In genomic region chr17:33292184-33292980, GRCh38 we compare ENCODE assay signal across 10 cellular contexts. TPM values are rescaled to one million over a fixed set of nuclear protein-coding genes. Genes with fewer than 3 reads are reported as not detected.
DNase-seq lines count a peak whose midpoint lies in the region; ATAC-seq and TF ChIP-seq lines count a peak whose summit lies in the region.
"Had no signal": no experiment of that assay in that cellular context is flagged by ENCODE, and none has a peak within 500 bp of the region (broad histone marks: within the 10 kb centered on the region; RNA-seq: fewer than 3 reads in every experiment).

No MANE protein-coding gene starts in this region.

- H3K4me2 ChIP-seq in neural cell (ENCODE audit: low read length): peak overlapping the region; percentile 64

- no peaks in the 10 kb centered on the region for H3K9me2 ChIP-seq in neural cell (ENCODE audit: insufficient read depth, low read length)

- TF ChIP-seq EP300 in neural cell (conservative IDR thresholded peaks at IDR 0.05; ENCODE audit: poor library complexity, severe bottlenecking): no peak

- no peaks in the 10 kb centered on the region for H3K79me2 ChIP-seq in neural cell (replicated peaks; ENCODE audit: insufficient read depth, low read length)

- peak overlapping the region; percentile 91 for H3K4me3 ChIP-seq in neural cell (ENCODE audit: low read length)
- H3K4me3 ChIP-seq in SJCRH30: no peak overlapping the region

- H3F3A ChIP-seq in neural cell (ENCODE audit: insufficient read depth, low read length, poor library complexity, severe bottlenecking): no peaks in the 10 kb centered on the region

- H3K27ac Mint-ChIP-seq in effector memory CD8-positive, alpha-beta T cell: no peak overlapping the region

- H3K27ac ChIP-seq in neural cell (ENCODE audit: low read length): peak overlapping the region; percentile 42
- H3K27ac ChIP-seq in SJCRH30: no peak overlapping the region

- peaks cover 47 to 75% of the 10 kb centered on the region in 2 donors for H3K27me3 Mint-ChIP-seq in effector memory CD8-positive, alpha-beta T cell

- peaks cover 5 to 9% of the 10 kb centered on the region in 2 donors for H3K4me1 Mint-ChIP-seq in effector memory CD8-positive, alpha-beta T cell (ENCODE audit: low read depth in 2 of 2)

- H3K9me3 Mint-ChIP-seq in effector memory CD8-positive, alpha-beta T cell: no peaks in the 10 kb centered on the region

- peaks cover 75% of the 10 kb centered on the region for H3K27me3 ChIP-seq in neural cell (ENCODE audit: insufficient read depth, low read depth, low read length)
- H3K27me3 ChIP-seq in SJCRH30: no peaks in the 10 kb centered on the region

- peak overlapping the region; percentile 68 for H3K9ac ChIP-seq in neural cell (ENCODE audit: low read length)

- no peaks in the 10 kb centered on the region for H3K9me3 ChIP-seq in neural cell (ENCODE audit: low read length)
- no peaks in the 10 kb centered on the region for H3K9me3 ChIP-seq in SJCRH30 (replicated peaks)

- H4K20me1 ChIP-seq in neural cell (ENCODE audit: insufficient read depth): no peaks in the 10 kb centered on the region

- no peak for ATAC-seq in effector memory CD8-positive, alpha-beta T cell (replicated peaks)
- no peak for ATAC-seq in GM18873 (IDR thresholded peaks at IDR 0.05; ENCODE audit: low FRiP score, unreplicated experiment)

- peak overlapping the region; percentile 8 to 64 for H3K4me3 Mint-ChIP-seq in effector memory CD8-positive, alpha-beta T cell

- TF ChIP-seq RAD21 in neural cell (conservative IDR thresholded peaks at IDR 0.05): no peak

- TF ChIP-seq CTCF in neural cell (IDR thresholded peaks at IDR 0.05; ENCODE audit: poor library complexity, severe bottlenecking): peak; percentile 69

- no peaks in the 10 kb centered on the region for H3K36me3 ChIP-seq in neural cell (ENCODE audit: insufficient read depth, low read length)
- no peaks in the 10 kb centered on the region for H3K36me3 ChIP-seq in SJCRH30

- H3K36me3 Mint-ChIP-seq in effector memory CD8-positive, alpha-beta T cell (ENCODE audit: insufficient read depth): peaks cover 2% of the 10 kb centered on the region

- DNase-seq in Caki2 (ENCODE audit: low read depth) (peak; percentile 71), KG1 (lab: John Stamatoyannopoulos, UW) (peak; percentile 8), dedifferentiated amniotic fluid mesenchymal stem cell (ENCODE audit: extremely low spot score) (no peak), SJCRH30 (no peak), SKM-1 (lab: John Stamatoyannopoulos, UW; ENCODE audit: unreplicated experiment) (no peak)
- no peak for DNase-seq in effector memory CD8-positive, alpha-beta T cell

- in situ Hi-C loops in Caki2 (cut with HindIII; ENCODE audit: low pct_unique_long_range_greater_than_20kb, low sequenced_read_pairs): no loop called here

- peak overlapping the region; percentile 56 for H2AFZ ChIP-seq in neural cell (ENCODE audit: low read depth, low read length)

- no peaks in the 10 kb centered on the region for H3K4me1 ChIP-seq in SJCRH30

TF ChIP-seq in neural cell, 6 proteins besides CTCF, POLR2A, EP300 and RAD21:
- no peak for TF ChIP-seq REST (IDR thresholded peaks at IDR 0.05; ENCODE audit: borderline replicate concordance)
- no peak for TF ChIP-seq MXI1 (conservative IDR thresholded peaks at IDR 0.05; ENCODE audit: poor library complexity, severe bottlenecking)
- no peak for TF ChIP-seq EZH2 (IDR thresholded peaks at IDR 0.05; ENCODE audit: borderline replicate concordance, insufficient read depth, low read length, poor library complexity, severe bottlenecking)
- no peak for TF ChIP-seq TAF1 (IDR thresholded peaks at IDR 0.05; ENCODE audit: low read depth)
- no peak for TF ChIP-seq POLR2AphosphoS5 (IDR thresholded peaks at IDR 0.05)
- no peak for TF ChIP-seq SMC3 (conservative IDR thresholded peaks at IDR 0.05; ENCODE audit: poor library complexity)
TF ChIP-seq in neural cell: peak in this region for 0.

RNA-seq across cellular contexts. Expression of gene ASIC2, which starts 0.7 kb away (rescaled TPM):
- total RNA-seq in Caki2 (2014; rRNA removed; shearing (Covaris generic); ENCODE audit: low replicate concordance): 2.4 and 2.5 TPM in 2 replicates
- 2.4 and 5.6 TPM in 2 replicates for polyA plus RNA-seq in neural cell
- polyA minus RNA-seq in neural cell: 6.8 and 8.5 TPM in 2 replicates
- total RNA-seq in SJCRH30 (2014; rRNA removed; shearing (Covaris generic)): not detected in 2 replicates
- total RNA-seq: dermis microvascular lymphatic vessel endothelial cell, OCI-LY7 had no signal

Comparison
In these comparisons a context has a peak if more than half of its experiments do, and no peak if none do; other contexts are left out.
1. DNase-seq: peak in Caki2 (single experiment) and KG1 (single experiment); none in effector memory CD8-positive, alpha-beta T cell (0 of 3), dedifferentiated amniotic fluid mesenchymal stem cell (single experiment), SJCRH30 (0 of 2) and SKM-1 (single experiment).